In genomic region chr10:122013311-122013780, GRCh38 we compare ENCODE assay signal across 1 cellular context.
TF ChIP-seq lines count a peak whose summit lies in the region.

No MANE protein-coding gene starts in this region.

TF ChIP-seq in HEK293, 187 proteins besides CTCF, POLR2A, EP300 and RAD21 (continued from another document):
- peak; percentile 66; the same call in 1 of the 2 replicates for TF ChIP-seq ZNF692 (tag by site-specific recombination; IDR thresholded peaks at IDR 0.05)
